ENCODE assay signal across 1 cellular context in the genomic region with DNA sequence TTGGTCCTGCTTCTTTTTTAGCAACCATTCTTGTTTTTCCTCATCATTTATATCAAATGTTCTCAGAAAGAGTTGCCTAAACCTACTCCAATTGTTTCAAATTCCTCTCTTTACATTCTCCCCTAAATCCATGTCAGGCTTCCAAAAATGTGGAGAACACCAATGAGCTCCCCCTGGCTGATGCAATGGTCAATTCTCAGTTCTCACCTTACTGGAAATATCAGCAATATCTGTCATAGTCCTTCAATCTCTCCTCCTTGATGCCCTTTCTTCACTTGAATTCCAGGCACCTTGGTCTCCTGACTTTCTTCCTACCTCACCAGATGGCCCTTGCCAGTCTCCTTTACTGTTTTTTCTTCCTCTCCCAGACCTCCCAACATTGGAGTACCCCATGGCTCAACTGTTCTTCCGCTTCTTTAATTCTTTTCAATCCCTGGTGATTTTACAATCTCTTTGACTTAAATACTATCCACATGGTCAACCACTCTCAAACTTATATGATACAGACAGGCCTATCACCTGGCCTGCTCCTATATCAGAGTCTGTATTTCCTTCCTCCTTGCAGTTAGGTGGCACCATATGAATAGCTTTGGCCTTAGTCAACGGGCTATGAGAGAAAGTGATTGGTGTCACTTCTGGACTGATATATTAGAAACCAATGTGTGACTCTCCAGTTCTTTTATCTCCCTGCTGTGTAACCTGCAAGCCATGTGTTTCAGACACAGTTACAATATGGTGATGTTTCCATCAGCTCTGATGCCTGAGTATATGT.
TF ChIP-seq lines count a peak whose summit lies in the region.

No MANE protein-coding gene starts in this region.

TF ChIP-seq in HCT116, 20 proteins besides CTCF, POLR2A, EP300 and RAD21:
- TF ChIP-seq CEBPB (IDR thresholded peaks at IDR 0.05; ENCODE audit: low read depth) (peak; percentile 4; the same call in 1 of the 2 replicates), FOSL1 (IDR thresholded peaks at IDR 0.05; ENCODE audit: low read depth) (0 out of 2 replicates have a peak, but pooled peaks have one; percentile 12), CBX3 (IDR thresholded peaks at IDR 0.05; ENCODE audit: low read depth) (peak; percentile 41; the same call in 1 of the 2 replicates)
- TF ChIP-seq, protein P1, sequence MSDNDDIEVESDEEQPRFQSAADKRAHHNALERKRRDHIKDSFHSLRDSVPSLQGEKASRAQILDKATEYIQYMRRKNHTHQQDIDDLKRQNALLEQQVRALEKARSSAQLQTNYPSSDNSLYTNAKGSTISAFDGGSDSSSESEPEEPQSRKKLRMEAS (IDR thresholded peaks at IDR 0.05): peak; percentile 44; the same call in 1 of the 2 replicates
- TF ChIP-seq, protein P2, sequence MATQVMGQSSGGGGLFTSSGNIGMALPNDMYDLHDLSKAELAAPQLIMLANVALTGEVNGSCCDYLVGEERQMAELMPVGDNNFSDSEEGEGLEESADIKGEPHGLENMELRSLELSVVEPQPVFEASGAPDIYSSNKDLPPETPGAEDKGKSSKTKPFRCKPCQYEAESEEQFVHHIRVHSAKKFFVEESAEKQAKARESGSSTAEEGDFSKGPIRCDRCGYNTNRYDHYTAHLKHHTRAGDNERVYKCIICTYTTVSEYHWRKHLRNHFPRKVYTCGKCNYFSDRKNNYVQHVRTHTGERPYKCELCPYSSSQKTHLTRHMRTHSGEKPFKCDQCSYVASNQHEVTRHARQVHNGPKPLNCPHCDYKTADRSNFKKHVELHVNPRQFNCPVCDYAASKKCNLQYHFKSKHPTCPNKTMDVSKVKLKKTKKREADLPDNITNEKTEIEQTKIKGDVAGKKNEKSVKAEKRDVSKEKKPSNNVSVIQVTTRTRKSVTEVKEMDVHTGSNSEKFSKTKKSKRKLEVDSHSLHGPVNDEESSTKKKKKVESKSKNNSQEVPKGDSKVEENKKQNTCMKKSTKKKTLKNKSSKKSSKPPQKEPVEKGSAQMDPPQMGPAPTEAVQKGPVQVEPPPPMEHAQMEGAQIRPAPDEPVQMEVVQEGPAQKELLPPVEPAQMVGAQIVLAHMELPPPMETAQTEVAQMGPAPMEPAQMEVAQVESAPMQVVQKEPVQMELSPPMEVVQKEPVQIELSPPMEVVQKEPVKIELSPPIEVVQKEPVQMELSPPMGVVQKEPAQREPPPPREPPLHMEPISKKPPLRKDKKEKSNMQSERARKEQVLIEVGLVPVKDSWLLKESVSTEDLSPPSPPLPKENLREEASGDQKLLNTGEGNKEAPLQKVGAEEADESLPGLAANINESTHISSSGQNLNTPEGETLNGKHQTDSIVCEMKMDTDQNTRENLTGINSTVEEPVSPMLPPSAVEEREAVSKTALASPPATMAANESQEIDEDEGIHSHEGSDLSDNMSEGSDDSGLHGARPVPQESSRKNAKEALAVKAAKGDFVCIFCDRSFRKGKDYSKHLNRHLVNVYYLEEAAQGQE (IDR thresholded peaks at IDR 0.05; ENCODE audit: low read depth): no peak
